In genomic region chr1:67590329-67590728, GRCh38 we compare ENCODE assay signal across 12 cellular contexts.
DNase-seq lines count a peak whose midpoint lies in the region; ATAC-seq lines count a peak whose summit lies in the region.
"Had no signal": no experiment of that assay in that cellular context is flagged by ENCODE, and none has a peak within 500 bp of the region (broad histone marks: within the 10 kb centered on the region; RNA-seq: fewer than 3 reads in every experiment).

No MANE protein-coding gene starts in this region.

- intact Hi-C loops in Right ventricle myocardium inferior (cut with DNase I) (no loop called here), cardiac septum (cut with DNase I) (no loop called here)

- H3K9me3 Mint-ChIP-seq in T-helper 2 cell treated with Interferon-gamma antibody and Interleukin-4, amounts not matched to agents 5 μg/mL and 100 μg/mL, for 36 hours = no peaks in the 10 kb centered on the region

- H3K4me1 Mint-ChIP-seq in T-helper 2 cell treated with Interferon-gamma antibody and Interleukin-4, amounts not matched to agents 5 μg/mL and 100 μg/mL, for 36 hours (ENCODE audit: low read depth) = no peaks in the 10 kb centered on the region
- H3K4me1 Mint-ChIP-seq: activated CD4-positive, alpha-beta T cell treated with anti-CD3 and anti-CD28 coated beads for 36 hours had no signal

- no peak overlapping the region for H3K27ac Mint-ChIP-seq in T-helper 2 cell treated with Interferon-gamma antibody and Interleukin-4, amounts not matched to agents 5 μg/mL and 100 μg/mL, for 36 hours
- H3K27ac Mint-ChIP-seq: activated CD4-positive, alpha-beta T cell treated with anti-CD3 and anti-CD28 coated beads for 36 hours had no signal

- no peaks in the 10 kb centered on the region for H3K27me3 Mint-ChIP-seq in T-helper 2 cell treated with Interferon-gamma antibody and Interleukin-4, amounts not matched to agents 5 μg/mL and 100 μg/mL, for 36 hours (ENCODE audit: low read depth)

- H3K4me3 Mint-ChIP-seq in T-helper 2 cell treated with Interferon-gamma antibody and Interleukin-4, amounts not matched to agents 5 μg/mL and 100 μg/mL, for 36 hours = no peak overlapping the region
- H3K4me3 Mint-ChIP-seq: activated CD4-positive, alpha-beta T cell treated with anti-CD3 and anti-CD28 coated beads for 36 hours had no signal

- DNase-seq in Right ventricle myocardium inferior (ENCODE audit: missing footprints) (no peak), cardiac septum (ENCODE audit: low spot score) (no peak), fibroblast of peridontal ligament (ENCODE audit: extremely low read depth) (peak; percentile 60), mucosa of gallbladder (ENCODE audit: low spot score) (peak; percentile 30), NCI-H510A treated with DMSO at 0.1 percent for 48 hours (lab: John Stamatoyannopoulos, UW) (no peak), mesenteric fat pad (ENCODE audit: low spot score) (no peak), SHP77 treated with DMSO at 0.1 percent for 48 hours (lab: John Stamatoyannopoulos, UW) (no peak)
- no peak for DNase-seq in T-helper 2 cell treated with Interferon-gamma antibody and Interleukin-4, amounts not matched to agents 5 μg/mL and 100 μg/mL, for 36 hours (ENCODE audit: low spot score)
- DNase-seq: activated CD4-positive, alpha-beta T cell treated with anti-CD3 and anti-CD28 coated beads for 36 hours; NCI-H1048; PC-3; stimulated activated CD8-positive, alpha-beta memory T cell treated with anti-CD3 and anti-CD28 coated beads, Interleukin-4, amount 100 ng/mL, for 48 hours had no signal

- ATAC-seq in Right ventricle myocardium inferior = peak; percentile 77
- ATAC-seq: activated CD4-positive, alpha-beta T cell treated with anti-CD3 and anti-CD28 coated beads for 36 hours; PC-3 had no signal

- H3K36me3 Mint-ChIP-seq in T-helper 2 cell treated with Interferon-gamma antibody and Interleukin-4, amounts not matched to agents 5 μg/mL and 100 μg/mL, for 36 hours (ENCODE audit: low read depth) = no peaks in the 10 kb centered on the region

Comparison
In these comparisons a context has a peak if more than half of its experiments do, and no peak if none do; other contexts are left out.
1. DNase-seq: peak in fibroblast of peridontal ligament (single experiment) and mucosa of gallbladder (single experiment); none in Right ventricle myocardium inferior (single experiment), cardiac septum (single experiment), NCI-H510A treated with DMSO at 0.1 percent for 48 hours (single experiment), T-helper 2 cell treated with Interferon-gamma antibody and Interleukin-4, amounts not matched to agents 5 μg/mL and 100 μg/mL, for 36 hours (single experiment), mesenteric fat pad (single experiment) and SHP77 treated with DMSO at 0.1 percent for 48 hours (single experiment).